Comparison of ENCODE assay signal across 8 cellular contexts in genomic region chr6:36984581-36985383, GRCh38. TPM values are rescaled to one million over a fixed set of nuclear protein-coding genes. Genes with fewer than 3 reads are reported as not detected.
DNase-seq lines count a peak whose midpoint lies in the region; ATAC-seq and TF ChIP-seq lines count a peak whose summit lies in the region.

No MANE protein-coding gene starts in this region.

- TF ChIP-seq CTCF in DND-41 (IDR thresholded peaks at IDR 0.05; ENCODE audit: borderline replicate concordance, extremely low read depth, low read length, poor library complexity, severe bottlenecking), result no peak
- TF ChIP-seq CTCF in esophagus squamous epithelium (IDR thresholded peaks at IDR 0.05), result no peak
- TF ChIP-seq CTCF in neural progenitor cell (IDR thresholded peaks at IDR 0.05), result no peak
- TF ChIP-seq CTCF in tibial artery (IDR thresholded peaks at IDR 0.05), result no peak

- H3K4me2 ChIP-seq in DND-41 (ENCODE audit: insufficient read depth, low read length) (peak overlapping the region; percentile 69), neural progenitor cell (peak overlapping the region; percentile 83)

- no peak overlapping the region for H3K27ac Mint-ChIP-seq in neural progenitor cell

- H2AFZ ChIP-seq in DND-41 (ENCODE audit: low read depth, low read length), result no peak overlapping the region
- peak overlapping the region; percentile 3 for H2AFZ ChIP-seq in neural progenitor cell (replicated peaks)

- H3K4me3 ChIP-seq in DND-41 (ENCODE audit: low read depth in 1 of 2, low read length in 2 of 2) (peak overlapping the region; percentile 54 to 92), esophagus squamous epithelium (peak overlapping the region; percentile 80 to 85 (median 82)), neural progenitor cell (peak overlapping the region; percentile 98), tibial artery (peak overlapping the region; percentile 93 to 100)

- peaks cover 71% of the 10 kb centered on the region for H3K79me2 ChIP-seq in DND-41 (ENCODE audit: insufficient read depth, low read length)
- H3K79me2 ChIP-seq in neural progenitor cell (ENCODE audit: low read depth), result peaks cover 70% of the 10 kb centered on the region

- H3K27ac ChIP-seq in DND-41 (ENCODE audit: low read length) (peak overlapping the region; percentile 86), esophagus squamous epithelium (peak overlapping the region; percentile 93 to 97 (median 95)), neural progenitor cell (peak overlapping the region; percentile 51), tibial artery (peak overlapping the region; percentile 90 to 99)

- no peaks in the 10 kb centered on the region for H3F3A ChIP-seq in neural progenitor cell (ENCODE audit: low read depth)

- H3K4me1 Mint-ChIP-seq in neural progenitor cell, result peaks cover 26% of the 10 kb centered on the region

- H3K36me3 ChIP-seq in DND-41 (ENCODE audit: insufficient read depth, low read length) (peaks cover 36% of the 10 kb centered on the region), esophagus squamous epithelium (peaks cover 0 to 24% (median 6%) of the 10 kb centered on the region in 3 donors), neural progenitor cell (no peaks in the 10 kb centered on the region), tibial artery (peaks cover 0 to 11% (median 4%) of the 10 kb centered on the region in 3 donors)

- peaks cover 2% of the 10 kb centered on the region for H3K27me3 Mint-ChIP-seq in neural progenitor cell (ENCODE audit: insufficient read depth, low read depth)

- H3K9ac ChIP-seq in DND-41 (ENCODE audit: low read depth, low read length) (peak overlapping the region; percentile 78), neural progenitor cell (peak overlapping the region; percentile 93)

- H3K9me3 Mint-ChIP-seq in neural progenitor cell, result no peaks in the 10 kb centered on the region

- DNase-seq in DND-41 (peak; percentile 76), MV-4-11 (lab: John Stamatoyannopoulos, UW) (peak; percentile 11), esophagus squamous epithelium (lab: John Stamatoyannopoulos, UW) (no peak), neural progenitor cell (ENCODE audit: low spot score) (peak; percentile 84), tibial artery (peak; percentile 61 to 77)
- peak; percentile 53 for DNase-seq in activated CD8-positive, alpha-beta memory T cell treated with anti-CD3 and anti-CD28 coated beads, Interleukin-2, amount 50 U/mL, for 1 hour (ENCODE audit: extremely low read depth)

- 5 to 6% methylated on average over 18 to 19 of the region's 19 CpGs for WGBS in esophagus squamous epithelium, 2 donors

- no peak for TF ChIP-seq POLR2A in esophagus squamous epithelium (IDR thresholded peaks at IDR 0.05)

- peak; percentile 35 for ATAC-seq in DND-41 (ENCODE audit: insufficient read depth, low read depth)
- no peak for ATAC-seq in HG03139 (IDR thresholded peaks at IDR 0.05; ENCODE audit: unreplicated experiment)
- ATAC-seq in HG02759 (IDR thresholded peaks at IDR 0.05; ENCODE audit: unreplicated experiment), result no peak

- H4K20me1 ChIP-seq in DND-41 (ENCODE audit: insufficient read depth, low read length) (peaks cover 50% of the 10 kb centered on the region), neural progenitor cell (ENCODE audit: low read depth) (peaks cover 56% of the 10 kb centered on the region)

- no peak overlapping the region for H3K4me3 Mint-ChIP-seq in neural progenitor cell

- H3K4me1 ChIP-seq in DND-41 (ENCODE audit: insufficient read depth, low read length) (peaks cover 41% of the 10 kb centered on the region), esophagus squamous epithelium (peaks cover 29 to 68% (median 40%) of the 10 kb centered on the region in 3 donors), neural progenitor cell (peaks cover 23% of the 10 kb centered on the region), tibial artery (peaks cover 0 to 59% (median 49%) of the 10 kb centered on the region in 4 donors)

- H3K27me3 ChIP-seq in DND-41 (ENCODE audit: insufficient read depth, low read length, poor library complexity) (no peaks in the 10 kb centered on the region), esophagus squamous epithelium (no peaks in the 10 kb centered on the region), neural progenitor cell (no peaks in the 10 kb centered on the region), tibial artery (no peaks in the 10 kb centered on the region)

- H3K9me3 ChIP-seq in DND-41 (ENCODE audit: insufficient read depth, low read length, severe bottlenecking) (no peaks in the 10 kb centered on the region), esophagus squamous epithelium (no peaks in the 10 kb centered on the region), neural progenitor cell (ENCODE audit: low read depth) (no peaks in the 10 kb centered on the region), tibial artery (no peaks in the 10 kb centered on the region)

- no peaks in the 10 kb centered on the region for H3K36me3 Mint-ChIP-seq in neural progenitor cell

- intact Hi-C loops in esophagus squamous epithelium (cut with DNase I) (no loop called here), tibial artery (cut with DNase I; ENCODE audit: low total_unique reads) (loop anchor here (5.0 kb wide), 1 partner anchor 97 kb away; the partner anchor contains the start of gene C6orf89)

RNA-seq across cellular contexts. Expression of gene MTCH1, which starts 1.2 kb away (rescaled TPM):
- 100 to 1,000 TPM; 101 to 153 (median 111) TPM for total RNA-seq in esophagus squamous epithelium
- total RNA-seq in neural progenitor cell (ENCODE audit: low replicate concordance), result 144 and 250 TPM in 2 replicates

RNA-seq across cellular contexts. Expression of gene FGD2, which starts 20.7 kb away (rescaled TPM):
- total RNA-seq in esophagus squamous epithelium (10 to 100 TPM in 1 of 4 donors, 1 to 10 TPM in 3; 2.6 to 13.4 (median 5.3) TPM), neural progenitor cell (ENCODE audit: low replicate concordance) (0.06 and 0.12 TPM in 2 replicates)

RNA-seq across cellular contexts. Expression of gene PI16, which starts 30.2 kb away (rescaled TPM):
- total RNA-seq in esophagus squamous epithelium (1 to 10 TPM; 1.0 to 8.4 (median 2.2) TPM), neural progenitor cell (ENCODE audit: low replicate concordance) (0.06 TPM in 1 of 2 replicates, not detected in the other)
